ENCODE assay signal across 7 cellular contexts in genomic region chr6:45903959-45904358, GRCh38.
"Had no signal": no experiment of that assay in that cellular context is flagged by ENCODE, and none has a peak within 500 bp of the region (broad histone marks: within the 10 kb centered on the region; RNA-seq: fewer than 3 reads in every experiment).

No MANE protein-coding gene starts in this region.

- FAIRE-seq: HepG2, HTR-8/SVneo had no signal

- H3K27ac ChIP-seq: HL-60, KMS-11 had no signal

- ATAC-seq: HepG2 had no signal

- DNase-seq: IMR-90, KBM-7, KG1 had no signal

- H3K4me2 ChIP-seq: KMS-11 had no signal

- H3K9ac ChIP-seq: KMS-11 had no signal
